16 cellular contexts compared by ENCODE assay signal in the genomic region with DNA sequence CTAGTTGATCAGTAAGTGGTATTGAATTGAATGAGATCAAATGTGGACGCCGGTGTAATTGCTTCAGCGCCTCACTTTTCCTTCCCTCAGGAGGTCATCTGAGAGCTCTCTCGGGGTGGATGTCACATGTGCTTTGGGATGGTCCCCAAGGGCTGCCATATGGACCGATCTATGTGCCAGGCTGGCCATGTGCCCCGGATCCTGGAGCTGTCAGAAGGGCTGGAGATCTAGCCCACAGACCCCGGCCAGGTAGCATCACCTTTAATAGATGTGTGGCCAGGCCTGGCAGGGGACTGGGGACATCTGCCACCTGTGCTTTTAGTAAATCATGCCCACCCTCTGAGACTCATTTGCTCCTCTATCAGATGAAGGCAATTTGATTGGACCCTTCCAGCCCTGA.
DNase-seq lines count a peak whose midpoint lies in the region; ATAC-seq, FAIRE-seq and TF ChIP-seq lines count a peak whose summit lies in the region.
"Had no signal": no experiment of that assay in that cellular context is flagged by ENCODE, and none has a peak within 500 bp of the region (broad histone marks: within the 10 kb centered on the region; RNA-seq: fewer than 3 reads in every experiment).

No MANE protein-coding gene starts in this region.

- H3K36me3 Mint-ChIP-seq in CD14-positive monocyte: no peaks in the 10 kb centered on the region
- no peaks in the 10 kb centered on the region for H3K36me3 Mint-ChIP-seq in WTC11
- H3K36me3 Mint-ChIP-seq in activated CD8-positive, alpha-beta memory T cell treated with anti-CD3 and anti-CD28 coated beads, Interleukin-2, amount 10 ng/mL, durations not matched to agents 7 days and 5 days: no peaks in the 10 kb centered on the region
- H3K36me3 Mint-ChIP-seq: CD4-positive, alpha-beta memory T cell had no signal

- H3K4me1 Mint-ChIP-seq in CD14-positive monocyte (no peaks in the 10 kb centered on the region), WTC11 (no peaks in the 10 kb centered on the region)
- no peaks in the 10 kb centered on the region for H3K4me1 Mint-ChIP-seq in activated CD8-positive, alpha-beta memory T cell treated with anti-CD3 and anti-CD28 coated beads, Interleukin-2, amount 10 ng/mL, durations not matched to agents 7 days and 5 days
- H3K4me1 Mint-ChIP-seq: B cell; CD4-positive, alpha-beta memory T cell had no signal

- no peak overlapping the region for H3K4me3 Mint-ChIP-seq in CD14-positive monocyte
- H3K4me3 Mint-ChIP-seq in WTC11: no peak overlapping the region
- no peak overlapping the region for H3K4me3 Mint-ChIP-seq in activated CD8-positive, alpha-beta memory T cell treated with anti-CD3 and anti-CD28 coated beads, Interleukin-2, amount 10 ng/mL, durations not matched to agents 7 days and 5 days
- H3K4me3 Mint-ChIP-seq: B cell; CD4-positive, alpha-beta memory T cell; GM23338 had no signal

- peaks cover 19 to 34% (median 25%) of the 10 kb centered on the region in 3 donors for H3K27me3 Mint-ChIP-seq in CD14-positive monocyte (ENCODE audit: low read depth in 3 of 3)
- peaks cover 4% of the 10 kb centered on the region; the same call in 1 of the 2 replicates for H3K27me3 Mint-ChIP-seq in WTC11 (ENCODE audit: low read depth)
- peaks cover 35% of the 10 kb centered on the region for H3K27me3 Mint-ChIP-seq in activated CD8-positive, alpha-beta memory T cell treated with anti-CD3 and anti-CD28 coated beads, Interleukin-2, amount 10 ng/mL, durations not matched to agents 7 days and 5 days

- H3K9me3 Mint-ChIP-seq in CD14-positive monocyte: no peaks in the 10 kb centered on the region
- no peaks in the 10 kb centered on the region for H3K9me3 Mint-ChIP-seq in WTC11
- no peaks in the 10 kb centered on the region for H3K9me3 Mint-ChIP-seq in activated CD8-positive, alpha-beta memory T cell treated with anti-CD3 and anti-CD28 coated beads, Interleukin-2, amount 10 ng/mL, durations not matched to agents 7 days and 5 days (ENCODE audit: low read depth)
- H3K9me3 Mint-ChIP-seq: CD4-positive, alpha-beta memory T cell; GM23338 had no signal

- POLR2A ChIA-PET in WTC11 (lab: Charles Lee): interaction anchor here (0.5 kb wide), 1 partner anchor 8 kb away, joined by 3 read pairs; no protein-coding TSS in a partner anchor

- no peak overlapping the region for H3K4me3 ChIP-seq in bronchial epithelial cell (ENCODE audit: low read depth, low read length)
- H3K4me3 ChIP-seq: GM23338 had no signal

- intact Hi-C loops in CD14-positive monocyte (cut with micrococcal nuclease): no loop called here
- intact Hi-C loops in posterior vena cava (cut with DNase I): loop anchor here in 1 of 2 donors (5.0 kb wide), 1 partner anchor 687 kb away; no protein-coding TSS in a partner anchor

- FAIRE-seq in HTR-8/SVneo (lab: Jason Lieb, UNC) (peak; percentile 49), bronchial epithelial cell (lab: Jason Lieb, UNC) (peak; percentile 18)
- FAIRE-seq: A204.1, D721Med, GM18507 had no signal

- no peaks in the 10 kb centered on the region for H3K36me3 ChIP-seq in bronchial epithelial cell (ENCODE audit: control insufficient read depth, insufficient read depth, low read length)

- no peak overlapping the region for H3K27ac Mint-ChIP-seq in CD14-positive monocyte
- no peak overlapping the region for H3K27ac Mint-ChIP-seq in WTC11
- H3K27ac Mint-ChIP-seq in activated CD8-positive, alpha-beta memory T cell treated with anti-CD3 and anti-CD28 coated beads, Interleukin-2, amount 10 ng/mL, durations not matched to agents 7 days and 5 days: no peak overlapping the region
- H3K27ac Mint-ChIP-seq: B cell; CD4-positive, alpha-beta memory T cell; GM23338 had no signal

- DNase-seq in CD14-positive monocyte (ENCODE audit: low spot score): peak; percentile 15
- DNase-seq in HTR-8/SVneo (ENCODE audit: insufficient read length, low spot score): no peak
- DNase-seq in bronchial epithelial cell (ENCODE audit: low read depth): no peak
- DNase-seq in posterior vena cava (ENCODE audit: low spot score): peak; percentile 63
- DNase-seq in activated effector memory CD4-positive, alpha-beta T cell treated with Interleukin-2 at 50 U/mL for 16 hours: no peak
- DNase-seq in WTC11 (ENCODE audit: low spot score): no peak
- no peak for DNase-seq in activated CD8-positive, alpha-beta memory T cell treated with anti-CD3 and anti-CD28 coated beads, Interleukin-2, amount 10 ng/mL, durations not matched to agents 7 days and 5 days
- DNase-seq: CD4-positive, alpha-beta memory T cell; DMS53; H7; IMR-90 had no signal

- CTCF ChIA-PET in WTC11 (lab: Charles Lee): no interaction called here
- CTCF ChIA-PET in activated CD8-positive, alpha-beta memory T cell treated with anti-CD3 and anti-CD28 coated beads, Interleukin-2, amount 10 ng/mL, durations not matched to agents 7 days and 5 days (lab: Charles Lee): no interaction called here

- TF ChIP-seq CTCF in CD14-positive monocyte (IDR thresholded peaks at IDR 0.05) (no peak), bronchial epithelial cell (IDR thresholded peaks at IDR 0.05; ENCODE audit: insufficient read depth, low read length, severe bottlenecking) (no peak), WTC11 (IDR thresholded peaks at IDR 0.05) (no peak)

- no peak for ATAC-seq in WTC11
- no peak for ATAC-seq in activated CD8-positive, alpha-beta memory T cell treated with anti-CD3 and anti-CD28 coated beads, Interleukin-2, amount 10 ng/mL, durations not matched to agents 7 days and 5 days
- ATAC-seq: GM23338 had no signal

- H3K27me3 ChIP-seq in bronchial epithelial cell (ENCODE audit: control insufficient read depth, insufficient read depth, low read length): peaks cover 9% of the 10 kb centered on the region

TF ChIP-seq in WTC11, 78 proteins besides CTCF, POLR2A, EP300 and RAD21:
- TF ChIP-seq, protein P1, sequence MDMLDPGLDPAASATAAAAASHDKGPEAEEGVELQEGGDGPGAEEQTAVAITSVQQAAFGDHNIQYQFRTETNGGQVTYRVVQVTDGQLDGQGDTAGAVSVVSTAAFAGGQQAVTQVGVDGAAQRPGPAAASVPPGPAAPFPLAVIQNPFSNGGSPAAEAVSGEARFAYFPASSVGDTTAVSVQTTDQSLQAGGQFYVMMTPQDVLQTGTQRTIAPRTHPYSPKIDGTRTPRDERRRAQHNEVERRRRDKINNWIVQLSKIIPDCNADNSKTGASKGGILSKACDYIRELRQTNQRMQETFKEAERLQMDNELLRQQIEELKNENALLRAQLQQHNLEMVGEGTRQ (CRISPR knock-in tag; IDR thresholded peaks at IDR 0.05): no peak
- no peak for TF ChIP-seq IRF2 (CRISPR knock-in tag; IDR thresholded peaks at IDR 0.05; ENCODE audit: borderline replicate concordance, low read depth)
- TF ChIP-seq MLX (CRISPR knock-in tag; IDR thresholded peaks at IDR 0.05): no peak
- TF ChIP-seq AFF4 (CRISPR knock-in tag; IDR thresholded peaks at IDR 0.05; ENCODE audit: borderline replicate concordance): no peak

Comparison
In these comparisons a context has a peak if more than half of its experiments do, and no peak if none do; other contexts are left out.
1. DNase-seq: peak in CD14-positive monocyte (single experiment) and posterior vena cava (single experiment); none in HTR-8/SVneo (single experiment), bronchial epithelial cell (single experiment), activated effector memory CD4-positive, alpha-beta T cell treated with Interleukin-2 at 50 U/mL for 16 hours (single experiment), WTC11 (single experiment) and activated CD8-positive, alpha-beta memory T cell treated with anti-CD3 and anti-CD28 coated beads, Interleukin-2, amount 10 ng/mL, durations not matched to agents 7 days and 5 days (single experiment).